In the genomic region with DNA sequence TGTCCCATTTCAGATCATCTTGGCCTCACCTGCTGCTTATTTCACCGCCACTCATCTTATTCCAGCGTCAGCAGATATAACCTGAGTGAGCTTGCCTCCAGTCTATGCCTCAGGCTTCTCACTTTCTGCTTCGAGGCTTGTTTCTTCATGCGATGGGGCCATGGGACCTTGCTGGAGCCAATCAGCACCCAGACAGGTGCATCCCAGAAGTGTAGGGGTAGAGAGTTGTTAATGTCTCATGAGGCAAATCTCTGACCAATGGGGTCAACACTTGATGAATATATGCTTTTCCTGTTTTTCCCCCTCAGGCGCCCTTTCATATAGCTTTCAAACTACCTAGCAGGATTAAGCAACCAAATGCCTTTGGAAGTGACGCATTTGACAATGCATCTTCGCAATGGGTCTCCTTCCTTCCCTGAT, we compare ENCODE assay signal across 9 cellular contexts. TPM values are rescaled to one million over a fixed set of nuclear protein-coding genes. Genes with fewer than 3 reads are reported as not detected.
DNase-seq lines count a peak whose midpoint lies in the region; ATAC-seq and TF ChIP-seq lines count a peak whose summit lies in the region.
"Had no signal": no experiment of that assay in that cellular context is flagged by ENCODE, and none has a peak within 500 bp of the region (broad histone marks: within the 10 kb centered on the region; RNA-seq: fewer than 3 reads in every experiment).

No MANE protein-coding gene starts in this region.

- H3K4me2 ChIP-seq in skeletal muscle satellite cell (ENCODE audit: low read length), result peak overlapping the region; percentile 90

- H3K9me3 ChIP-seq in Panc1 (ENCODE audit: control insufficient read depth, insufficient read depth, low read depth, low read length), result no peaks in the 10 kb centered on the region
- no peaks in the 10 kb centered on the region for H3K9me3 ChIP-seq in endodermal cell (ENCODE audit: control insufficient read depth, low read length)
- no peaks in the 10 kb centered on the region for H3K9me3 ChIP-seq in skeletal muscle satellite cell (replicated peaks; ENCODE audit: low read length)

- peak overlapping the region; percentile 89 for H3K4me3 Mint-ChIP-seq in endodermal cell

- no peak overlapping the region for H3K9ac ChIP-seq in endodermal cell (ENCODE audit: extremely low read depth, low read length, poor library complexity, severe bottlenecking)
- H3K9ac ChIP-seq in skeletal muscle satellite cell (ENCODE audit: low read depth, low read length), result peak overlapping the region; percentile 88

- H3K4me1 Mint-ChIP-seq in endodermal cell, result peaks cover 26% of the 10 kb centered on the region

- no peaks in the 10 kb centered on the region for H3K9me3 Mint-ChIP-seq in endodermal cell

- H3K27ac Mint-ChIP-seq in endodermal cell, result no peak overlapping the region

- H3K27ac ChIP-seq in Panc1 (ENCODE audit: low read length) (peak overlapping the region; percentile 79), endodermal cell (ENCODE audit: low read depth, low read length) (no peak overlapping the region)

- intact Hi-C loops in Panc1 (cut with micrococcal nuclease; ENCODE audit: unreplicated experiment), result no loop called here

- peak overlapping the region; percentile 81 to 98; a peak in 3 of 4 replicates for H3K4me3 ChIP-seq in Panc1 (ENCODE audit: low read depth in 2 of 2, low read length in 2 of 2)
- H3K4me3 ChIP-seq in endodermal cell (ENCODE audit: low read length), result peak overlapping the region; percentile 96
- H3K4me3 ChIP-seq in skeletal muscle satellite cell (ENCODE audit: low read length), result peak overlapping the region; percentile 95

- in situ Hi-C loops in Panc1 (cut with HindIII; ENCODE audit: low pct_unique_long_range_greater_than_20kb, low sequenced_read_pairs), result no loop called here

- H3K27me3 Mint-ChIP-seq in endodermal cell (ENCODE audit: insufficient read depth), result peaks cover 5% of the 10 kb centered on the region

- peaks cover 17% of the 10 kb centered on the region for H3K36me3 Mint-ChIP-seq in endodermal cell (ENCODE audit: low read depth)

- WGBS in endodermal cell (ENCODE audit: insufficient coverage in 1 of 2, insufficient read length in 1 of 2), 2 experiments, result 92 to 98% methylated on average over 7 of the region's 7 CpGs

- POLR2A ChIA-PET in Panc1 (lab: Charles Lee), result no interaction called here

- H3K27me3 ChIP-seq in Panc1 (ENCODE audit: control insufficient read depth, insufficient read depth, low read length) (no peaks in the 10 kb centered on the region), endodermal cell (ENCODE audit: control insufficient read depth, insufficient read depth, low read length, poor library complexity, severe bottlenecking) (no peaks in the 10 kb centered on the region), skeletal muscle satellite cell (ENCODE audit: control insufficient read depth, insufficient read depth, low read length) (no peaks in the 10 kb centered on the region)

- no peak for TF ChIP-seq CTCF in Panc1 (IDR thresholded peaks at IDR 0.05)
- no peak for TF ChIP-seq CTCF in endodermal cell (conservative IDR thresholded peaks at IDR 0.05)

- ATAC-seq in GM18502 (IDR thresholded peaks at IDR 0.05; ENCODE audit: poor library complexity, unreplicated experiment) (peak; percentile 24), Panc1 (no peak), HG03469 (IDR thresholded peaks at IDR 0.05; ENCODE audit: unreplicated experiment) (no peak), left lobe of liver (no peak), HG03565 (IDR thresholded peaks at IDR 0.05; ENCODE audit: unreplicated experiment) (no peak)

- CTCF ChIA-PET in Panc1 (lab: Charles Lee), result no interaction called here

- no peak for DNase-seq in Panc1 (ENCODE audit: low read depth, low spot score)
- DNase-seq in endodermal cell, result peak; percentile 49
- DNase-seq in NCI-H187 treated with DMSO at 0.1 percent for 48 hours (lab: John Stamatoyannopoulos, UW), result no peak
- DNase-seq in left lobe of liver (ENCODE audit: low spot score), result no peak

- H3K4me1 ChIP-seq in Panc1 (ENCODE audit: control insufficient read depth, insufficient read depth, low read length) (peaks cover 12% of the 10 kb centered on the region), endodermal cell (ENCODE audit: control insufficient read depth, insufficient read depth, low read length) (peaks cover 12% of the 10 kb centered on the region), skeletal muscle satellite cell (ENCODE audit: control insufficient read depth, insufficient read depth, low read length) (peaks cover 13% of the 10 kb centered on the region)

- H3K36me3 ChIP-seq in Panc1 (ENCODE audit: control insufficient read depth, insufficient read depth, low read length), result peaks cover 4% of the 10 kb centered on the region; the same call in 1 of the 2 replicates
- no peaks in the 10 kb centered on the region for H3K36me3 ChIP-seq in endodermal cell (ENCODE audit: control insufficient read depth, insufficient read depth, low read length)
- peaks cover 4% of the 10 kb centered on the region for H3K36me3 ChIP-seq in skeletal muscle satellite cell (ENCODE audit: insufficient read depth, low read length)

- no TSS peak for BruUV-seq in Panc1 (replicated peaks; lab: Mats Ljungman, UMichigan)

RNA-seq across cellular contexts. Expression of gene YIPF1, which starts 0.9 kb away (rescaled TPM):
- total RNA-seq in Panc1 (2021; ENCODE audit: unreplicated experiment) (21.4 TPM), endodermal cell (10 to 100 TPM; 32.7 to 32.8 TPM), left lobe of liver (18.3 TPM)
- 17.2 TPM for polyA plus RNA-seq in Panc1 (2012; ENCODE audit: insufficient read length)
- 33.6 TPM for polyA plus RNA-seq in endodermal cell (2013, experiment 1 of 2)
- 29.1 TPM for polyA plus RNA-seq in endodermal cell (2013, experiment 2 of 2)
- total RNA-seq in skeletal muscle satellite cell (2012; rRNA removed), result 19.8 and 21.8 TPM in 2 replicates

RNA-seq across cellular contexts. Expression of gene DIO1, which starts 3.5 kb away (rescaled TPM):
- total RNA-seq in Panc1 (2021; ENCODE audit: unreplicated experiment) (0.28 TPM), endodermal cell (not detected), left lobe of liver (39.4 TPM)
- polyA plus RNA-seq in Panc1 (2012; ENCODE audit: insufficient read length), result not detected
- not detected for polyA plus RNA-seq in endodermal cell (2013, experiment 1 of 2)
- not detected for polyA plus RNA-seq in endodermal cell (2013, experiment 2 of 2)
- total RNA-seq in skeletal muscle satellite cell (2012; rRNA removed), result not detected in 2 replicates
- total RNA-seq: dermis microvascular lymphatic vessel endothelial cell had no signal

RNA-seq across cellular contexts. Expression of gene NDC1, which starts 52.4 kb away (rescaled TPM):
- total RNA-seq in Panc1 (2021; ENCODE audit: unreplicated experiment) (44.4 TPM), endodermal cell (10 to 100 TPM; 32.4 to 38.7 TPM), left lobe of liver (5.8 TPM)
- 23.0 TPM for polyA plus RNA-seq in Panc1 (2012; ENCODE audit: insufficient read length)
- polyA plus RNA-seq in endodermal cell (2013, experiment 1 of 2), result 43.5 TPM
- 40.2 TPM for polyA plus RNA-seq in endodermal cell (2013, experiment 2 of 2)
- 27.6 and 32.3 TPM in 2 replicates for total RNA-seq in skeletal muscle satellite cell (2012; rRNA removed)

RNA-seq across cellular contexts. Expression of gene IFT25, which starts 55.0 kb away (rescaled TPM):
- total RNA-seq in Panc1 (2021; ENCODE audit: unreplicated experiment) (42.9 TPM), endodermal cell (10 to 100 TPM; 34.8 to 56.7 TPM), left lobe of liver (14.4 TPM)
- 20.1 TPM for polyA plus RNA-seq in Panc1 (2012; ENCODE audit: insufficient read length)
- polyA plus RNA-seq in endodermal cell (2013, experiment 1 of 2), result 52.3 TPM
- 50.7 TPM for polyA plus RNA-seq in endodermal cell (2013, experiment 2 of 2)
- 36.8 and 37.8 TPM in 2 replicates for total RNA-seq in skeletal muscle satellite cell (2012; rRNA removed)

RNA-seq across cellular contexts. Expression of gene LRRC42, which starts 55.6 kb away (rescaled TPM):
- 41.0 TPM for total RNA-seq in Panc1 (2021; ENCODE audit: unreplicated experiment)
- polyA plus RNA-seq in Panc1 (2012; ENCODE audit: insufficient read length), result 41.3 TPM
- total RNA-seq in endodermal cell, result 10 to 100 TPM; 46.0 to 55.1 TPM
- polyA plus RNA-seq in endodermal cell (2013, experiment 1 of 2), result 62.3 TPM
- 59.9 TPM for polyA plus RNA-seq in endodermal cell (2013, experiment 2 of 2)
- 24.6 and 31.0 TPM in 2 replicates for total RNA-seq in skeletal muscle satellite cell (2012; rRNA removed)
- 10.5 TPM for total RNA-seq in left lobe of liver

Comparison
In these comparisons a context has a peak if more than half of its experiments do, and no peak if none do; other contexts are left out.
1. RNA of gene DIO1, which starts 3.5 kb away (total RNA-seq): 39.4 TPM in left lobe of liver (single experiment); 0.28 TPM in Panc1 (single experiment) and not detected in endodermal cell; every median in the first group is over 10 times any median in the second.
2. Peak in every context shown above with its lines, with median percentiles within 50 percentile points of each other: H3K4me3 ChIP-seq.